In the genomic region with DNA sequence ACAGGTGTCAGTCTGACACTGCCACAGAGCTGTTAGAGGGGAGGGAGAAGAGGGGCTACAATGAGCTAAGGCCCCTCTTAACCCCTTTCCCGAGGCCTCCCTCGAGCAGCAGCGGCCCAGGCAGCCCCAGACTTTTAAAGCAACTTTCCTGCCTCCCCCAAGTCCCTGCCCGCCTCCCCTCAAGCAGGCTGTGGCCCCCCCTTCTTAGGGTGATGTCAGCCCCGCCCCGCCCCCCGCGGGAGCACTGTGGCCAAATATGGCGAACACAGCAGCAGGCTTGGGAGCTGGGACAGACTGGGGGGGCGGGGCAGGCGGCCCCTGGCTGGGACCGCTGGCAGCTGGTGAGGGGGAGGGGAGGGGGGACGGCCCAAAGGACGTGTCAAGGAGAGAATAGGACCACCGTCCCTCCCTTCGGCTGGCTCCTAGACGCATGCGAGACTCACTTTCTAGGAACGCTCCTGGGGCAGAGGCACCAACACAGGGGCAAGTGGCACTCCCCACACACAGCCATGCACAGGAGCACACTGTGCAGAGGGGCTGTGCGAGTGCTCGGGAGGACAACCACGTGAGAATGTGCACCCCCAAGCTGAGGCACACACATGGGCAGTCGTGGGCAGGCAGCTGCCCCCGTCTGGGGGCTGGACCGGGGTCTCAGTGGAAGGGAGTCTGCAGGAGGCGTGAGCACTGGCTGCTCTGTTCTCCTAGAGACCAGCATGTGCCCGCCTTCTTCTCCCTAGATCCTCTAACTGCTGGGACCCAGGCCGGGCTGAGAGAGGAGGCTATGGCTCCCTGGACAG, we compare ENCODE assay signal across 9 cellular contexts. TPM values are rescaled to one million over a fixed set of nuclear protein-coding genes. Genes with fewer than 3 reads are reported as not detected.
DNase-seq lines count a peak whose midpoint lies in the region; ATAC-seq and TF ChIP-seq lines count a peak whose summit lies in the region.
"Had no signal": no experiment of that assay in that cellular context is flagged by ENCODE, and none has a peak within 500 bp of the region (broad histone marks: within the 10 kb centered on the region; RNA-seq: fewer than 3 reads in every experiment).

No MANE protein-coding gene starts in this region.

- POLR2A ChIA-PET in CD8-positive, alpha-beta memory T cell (lab: Charles Lee): no interaction called here
- POLR2A ChIA-PET in RWPE1 (lab: Yijun Ruan, JAX; ENCODE audit: low non-redundant PET) (no interaction called here), T-cell (lab: Charles Lee) (no interaction called here)

- no peak for TF ChIP-seq EP300 in ovary (IDR thresholded peaks at IDR 0.05)

- peak overlapping the region in 1 of 8 donors; percentile 72 for H3K27ac Mint-ChIP-seq in CD8-positive, alpha-beta memory T cell
- H3K27ac Mint-ChIP-seq in T-cell: no peak overlapping the region
- H3K27ac Mint-ChIP-seq: natural killer cell treated with Interleukin-12 subunit alpha and Interleukin-12 subunit beta and Interleukin-15 and Interleukin-18, amount 100 ng/mL, for 72 hours had no signal

- H3K4me3 ChIP-seq in CD8-positive, alpha-beta memory T cell (ENCODE audit: low read length): no peak overlapping the region
- H3K4me3 ChIP-seq in ovary: peak overlapping the region; percentile 32

- no peaks in the 10 kb centered on the region for H3K27me3 ChIP-seq in CD8-positive, alpha-beta memory T cell (ENCODE audit: insufficient read depth, low read length, poor library complexity, severe bottlenecking)
- no peaks in the 10 kb centered on the region for H3K27me3 ChIP-seq in ovary

- intact Hi-C loops in Right ventricle myocardium inferior (cut with DNase I) (no loop called here), ovary (cut with DNase I) (loop anchor here in 1 of 4 donors (10.0 kb wide), 2 partner anchors 105 to 245 kb away; partner anchors contain the start of gene ARMC12)

- TF ChIP-seq CTCF in RWPE1 (conservative IDR thresholded peaks at IDR 0.05; ENCODE audit: low read depth) (no peak), ovary (IDR thresholded peaks at IDR 0.05) (no peak)

- no peak overlapping the region for H3K4me3 Mint-ChIP-seq in CD8-positive, alpha-beta memory T cell
- no peak overlapping the region for H3K4me3 Mint-ChIP-seq in T-cell
- H3K4me3 Mint-ChIP-seq: natural killer cell treated with Interleukin-12 subunit alpha and Interleukin-12 subunit beta and Interleukin-15 and Interleukin-18, amount 100 ng/mL, for 72 hours had no signal

- H3K9me3 ChIP-seq in CD8-positive, alpha-beta memory T cell (ENCODE audit: low read length): no peaks in the 10 kb centered on the region
- H3K9me3 ChIP-seq in ovary: no peaks in the 10 kb centered on the region

- no peaks in the 10 kb centered on the region for H3K36me3 ChIP-seq in CD8-positive, alpha-beta memory T cell (ENCODE audit: insufficient read depth, low read length)
- H3K36me3 ChIP-seq in ovary: no peaks in the 10 kb centered on the region

- peaks cover 13 to 35% (median 14%) of the 10 kb centered on the region in 3 donors for H3K4me1 Mint-ChIP-seq in CD8-positive, alpha-beta memory T cell
- H3K4me1 Mint-ChIP-seq in T-cell: peaks cover 11 to 21% (median 15%) of the 10 kb centered on the region in 3 donors

- ATAC-seq in Right ventricle myocardium inferior: peak; percentile 63
- ATAC-seq in T-cell (replicated peaks in 1 of 4): no peak
- ATAC-seq: natural killer cell treated with Interleukin-12 subunit alpha and Interleukin-12 subunit beta and Interleukin-15 and Interleukin-18, amount 100 ng/mL, for 72 hours had no signal

- H3K9me3 Mint-ChIP-seq in CD8-positive, alpha-beta memory T cell: no peaks in the 10 kb centered on the region
- no peaks in the 10 kb centered on the region for H3K9me3 Mint-ChIP-seq in T-cell
- H3K9me3 Mint-ChIP-seq: natural killer cell treated with Interleukin-12 subunit alpha and Interleukin-12 subunit beta and Interleukin-15 and Interleukin-18, amount 100 ng/mL, for 72 hours had no signal

- peak in 1 of 5 donors; percentile 44 for DNase-seq in CD8-positive, alpha-beta memory T cell
- DNase-seq in RWPE1 (ENCODE audit: low spot score): no peak
- DNase-seq in Right ventricle myocardium inferior (ENCODE audit: missing footprints): peak; percentile 89
- peak; percentile 90 to 93 (median 92) for DNase-seq in ovary
- no peak for DNase-seq in DMS79 (lab: John Stamatoyannopoulos, UW)
- no peak for DNase-seq in DMS153 (lab: John Stamatoyannopoulos, UW)
- DNase-seq in T-cell: no peak
- no peak for DNase-seq in SW480 (ENCODE audit: low spot score)

- 3 to 8% (median 4%) methylated on average over 26 to 28 of the region's 28 CpGs for WGBS in ovary, 3 donors

- no peak for TF ChIP-seq POLR2A in ovary (IDR thresholded peaks at IDR 0.05)

- CTCF ChIA-PET in CD8-positive, alpha-beta memory T cell (lab: Charles Lee): interaction anchor here (0.5 kb wide), 1 partner anchor 203 kb away, joined by 3 read pairs; no protein-coding TSS in a partner anchor
- CTCF ChIA-PET in RWPE1 (lab: Yijun Ruan, JAX) (interaction anchor here (1.1 kb wide), 1 partner anchor 203 kb away, joined by 3 read pairs; no protein-coding TSS in a partner anchor), T-cell (lab: Charles Lee) (interaction anchor here in 1 of 2 donors (0.6 kb wide), 1 partner anchor 26 kb away, joined by 3 read pairs; no protein-coding TSS in a partner anchor)

- H3K27me3 Mint-ChIP-seq in CD8-positive, alpha-beta memory T cell: no peaks in the 10 kb centered on the region
- no peaks in the 10 kb centered on the region for H3K27me3 Mint-ChIP-seq in T-cell

- no peaks in the 10 kb centered on the region for H3K36me3 Mint-ChIP-seq in CD8-positive, alpha-beta memory T cell
- H3K36me3 Mint-ChIP-seq in T-cell: no peaks in the 10 kb centered on the region
- H3K36me3 Mint-ChIP-seq: natural killer cell treated with Interleukin-12 subunit alpha and Interleukin-12 subunit beta and Interleukin-15 and Interleukin-18, amount 100 ng/mL, for 72 hours had no signal

- no peaks in the 10 kb centered on the region for H3K4me1 ChIP-seq in CD8-positive, alpha-beta memory T cell (ENCODE audit: insufficient read depth, low read length)
- H3K4me1 ChIP-seq in ovary (ENCODE audit: insufficient read depth): peaks cover 56% of the 10 kb centered on the region

- H3K27ac ChIP-seq in CD8-positive, alpha-beta memory T cell (ENCODE audit: low read depth, low read length): peak overlapping the region; percentile 43
- H3K27ac ChIP-seq in RWPE1: peak overlapping the region; percentile 99
- peak overlapping the region; percentile 74 to 98 for H3K27ac ChIP-seq in ovary

RNA-seq across cellular contexts. Expression of gene TEAD3, which starts 6.7 kb away (rescaled TPM):
- total RNA-seq in CD8-positive, alpha-beta memory T cell: under 1 TPM; 0.53 to 0.90 TPM
- 0.25 TPM for polyA plus RNA-seq in CD8-positive, alpha-beta memory T cell
- total RNA-seq in Right ventricle myocardium inferior (32.2 TPM), ovary (10 to 100 TPM; 15.7 to 63.1 (median 35.6) TPM), T-cell (under 1 TPM in 3 of 5 donors, not detected in 2; 0.26 to 0.53 (median 0.41) TPM)
- polyA plus RNA-seq in ovary: 10 to 100 TPM; 21.6 to 27.1 TPM

RNA-seq across cellular contexts. Expression of gene RPL10A, which starts 22.0 kb away (rescaled TPM):
- 1,000 to 10,000 TPM; 1,737 to 1,739 TPM for total RNA-seq in CD8-positive, alpha-beta memory T cell
- polyA plus RNA-seq in CD8-positive, alpha-beta memory T cell: 970 TPM
- total RNA-seq in Right ventricle myocardium inferior (606 TPM), ovary (1,000 to 10,000 TPM; 2,596 to 4,158 (median 3,059) TPM), T-cell (1,000 to 10,000 TPM; 1,890 to 2,203 (median 2,081) TPM)
- polyA plus RNA-seq in ovary: 1,000 to 10,000 TPM; 3,198 to 5,052 TPM

RNA-seq across cellular contexts. Expression of gene TULP1, which starts 22.5 kb away (rescaled TPM):
- not detected for total RNA-seq in CD8-positive, alpha-beta memory T cell
- polyA plus RNA-seq in CD8-positive, alpha-beta memory T cell: not detected
- total RNA-seq in Right ventricle myocardium inferior: not detected
- 1 to 10 TPM in 1 of 7 donors, under 1 TPM in 3, not detected in 3; 0.17 to 1.1 (median 0.62) TPM for total RNA-seq in ovary
- polyA plus RNA-seq in ovary: under 1 TPM; 0.27 to 0.50 TPM
- not detected for total RNA-seq in T-cell
- total RNA-seq: natural killer cell treated with Interleukin-12 subunit alpha and Interleukin-12 subunit beta and Interleukin-15 and Interleukin-18, amount 100 ng/mL, for 72 hours had no signal

RNA-seq across cellular contexts. Expression of gene FANCE, which starts 38.1 kb away (rescaled TPM):
- total RNA-seq in CD8-positive, alpha-beta memory T cell: 10 to 100 TPM; 23.6 to 27.5 TPM
- polyA plus RNA-seq in CD8-positive, alpha-beta memory T cell: 6.5 TPM
- total RNA-seq in Right ventricle myocardium inferior (4.1 TPM), ovary (10 to 100 TPM in 2 of 7 donors, 1 to 10 TPM in 5; 5.3 to 12.2 (median 9.3) TPM), T-cell (10 to 100 TPM in 3 of 5 donors, 1 to 10 TPM in 2; 5.6 to 12.8 (median 11.7) TPM)
- polyA plus RNA-seq in ovary: 1 to 10 TPM; 5.3 to 7.4 TPM

Comparison
In these comparisons a context has a peak if more than half of its experiments do, and no peak if none do; other contexts are left out.
1. DNase-seq: peak in Right ventricle myocardium inferior (single experiment) and ovary (5 of 5); none in RWPE1 (single experiment), DMS79 (single experiment), DMS153 (single experiment), T-cell (0 of 34) and SW480 (single experiment).
2. H3K27ac ChIP-seq: peak in every context shown above with its lines; median percentile 99 in RWPE1; 86 in ovary; 43 in CD8-positive, alpha-beta memory T cell.
3. RNA of gene TEAD3, which starts 6.7 kb away (total RNA-seq): 15.7 to 63.1 TPM in ovary and 32.2 TPM in Right ventricle myocardium inferior (single experiment); 0.53 to 0.90 TPM in CD8-positive, alpha-beta memory T cell and 0.26 to 0.53 TPM in T-cell; every median in the first group is over 4 times any median in the second.